Comparison of ENCODE assay signal across 11 cellular contexts in the genomic region with DNA sequence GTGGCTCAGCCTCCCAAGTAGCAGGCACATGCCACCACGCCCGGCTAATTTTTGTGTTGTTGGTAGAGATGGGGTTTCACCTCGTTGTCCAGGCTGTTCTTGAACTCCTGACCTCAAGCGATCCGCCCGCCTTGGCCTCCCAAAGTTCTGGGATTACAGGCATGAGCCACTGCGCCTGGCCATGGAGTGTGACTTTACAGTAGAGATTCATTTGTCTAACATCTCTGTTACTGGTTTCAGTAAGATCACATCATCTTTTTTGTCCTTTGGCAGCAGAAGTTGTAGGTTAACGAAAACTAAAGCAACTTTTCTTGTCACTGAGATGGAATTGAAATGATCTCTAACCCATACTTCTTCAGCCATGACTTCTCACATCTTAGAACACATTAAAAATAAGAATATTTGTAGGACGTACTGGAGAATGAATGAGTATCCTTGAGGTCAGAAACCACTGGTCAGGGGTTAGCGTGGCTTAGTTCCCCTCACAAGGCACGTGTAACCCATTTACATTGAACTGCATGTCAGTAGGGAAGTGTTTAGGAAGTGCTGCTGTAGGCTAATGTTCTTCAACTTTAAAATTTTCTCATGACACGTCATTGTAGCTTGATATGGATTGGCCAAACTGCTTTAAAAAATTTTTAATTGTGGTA.
A peak's percentile ranks its signal among the peaks of the same experiment; 100 is the strongest.
DNase-seq lines count a peak whose midpoint lies in the region; ATAC-seq, FAIRE-seq and TF ChIP-seq lines count a peak whose summit lies in the region.
"Had no signal": no experiment of that assay in that cellular context is flagged by ENCODE, and none has a peak within 500 bp of the region (broad histone marks: within the 10 kb centered on the region; RNA-seq: fewer than 3 reads in every experiment).

No MANE protein-coding gene starts in this region.

- CTCF ChIA-PET in GM10248 (lab: Yijun Ruan, JAX): interaction anchor here (2.4 kb wide), 1 partner anchor 13 kb away, joined by 11 read pairs; no protein-coding TSS in a partner anchor

- peaks cover 37% of the 10 kb centered on the region for H3K4me1 Mint-ChIP-seq in astrocyte (ENCODE audit: low read depth, unreplicated experiment)
- peaks cover 7% of the 10 kb centered on the region for H3K4me1 Mint-ChIP-seq in activated T-helper 2 cell treated with anti-CD3 and anti-CD28 coated beads, Interferon-gamma antibody, Interleukin-2, Interleukin-4, amounts not matched to agents 10 μg/mL and 5 μg/mL and 100 μg/mL, durations not matched to agents 14 hours and 24 hours and 36 hours (ENCODE audit: low read depth)

- no peaks in the 10 kb centered on the region for H3K9me3 ChIP-seq in astrocyte (ENCODE audit: insufficient read depth, low read depth, low read length)

- POLR2A ChIA-PET in GM10248 (lab: Yijun Ruan, JAX): no interaction called here

- peak; percentile 20 for ATAC-seq in HG03025 (IDR thresholded peaks at IDR 0.05; ENCODE audit: low FRiP score, unreplicated experiment)

- H3K27ac Mint-ChIP-seq in astrocyte (ENCODE audit: unreplicated experiment): peak overlapping the region; percentile 43
- H3K27ac Mint-ChIP-seq in activated T-helper 2 cell treated with anti-CD3 and anti-CD28 coated beads, Interferon-gamma antibody, Interleukin-2, Interleukin-4, amounts not matched to agents 10 μg/mL and 5 μg/mL and 100 μg/mL, durations not matched to agents 14 hours and 24 hours and 36 hours: no peak overlapping the region
- H3K27ac Mint-ChIP-seq: dendritic cell treated with granulocyte-macrophage colony-stimulating factor and Interleukin-4, amounts not matched to agents 40 ng/mL and 50 ng/mL, for 4 days had no signal

- no peak overlapping the region for H3K4me3 Mint-ChIP-seq in astrocyte (ENCODE audit: unreplicated experiment)
- no peak overlapping the region for H3K4me3 Mint-ChIP-seq in activated T-helper 2 cell treated with anti-CD3 and anti-CD28 coated beads, Interferon-gamma antibody, Interleukin-2, Interleukin-4, amounts not matched to agents 10 μg/mL and 5 μg/mL and 100 μg/mL, durations not matched to agents 14 hours and 24 hours and 36 hours (ENCODE audit: low read depth)
- H3K4me3 Mint-ChIP-seq: dendritic cell treated with granulocyte-macrophage colony-stimulating factor and Interleukin-4, amounts not matched to agents 40 ng/mL and 50 ng/mL, for 4 days had no signal

- DNase-seq in GM10248 (ENCODE audit: extremely low spot score) (peak; percentile 18), GM20000 (ENCODE audit: low spot score) (peak; percentile 25), astrocyte (ENCODE audit: low read depth) (no peak), urothelium cell line (ENCODE audit: low spot score) (no peak), hippocampal formation (lab: John Stamatoyannopoulos, UW) (no peak), NCI-H2029 treated with DMSO at 0.1 percent for 48 hours (lab: John Stamatoyannopoulos, UW) (no peak)
- no peak for DNase-seq in activated T-helper 2 cell treated with anti-CD3 and anti-CD28 coated beads, Interferon-gamma antibody, Interleukin-2, Interleukin-4, amounts not matched to agents 10 μg/mL and 5 μg/mL and 100 μg/mL, durations not matched to agents 14 hours and 24 hours and 36 hours (ENCODE audit: low spot score)
- DNase-seq: activated CD8-positive, alpha-beta memory T cell treated with anti-CD3 and anti-CD28 coated beads, Interleukin-2, amount 50 U/mL, for 48 hours had no signal

- H3K9me3 Mint-ChIP-seq in astrocyte (ENCODE audit: unreplicated experiment): peaks cover 4% of the 10 kb centered on the region
- H3K9me3 Mint-ChIP-seq in activated T-helper 2 cell treated with anti-CD3 and anti-CD28 coated beads, Interferon-gamma antibody, Interleukin-2, Interleukin-4, amounts not matched to agents 10 μg/mL and 5 μg/mL and 100 μg/mL, durations not matched to agents 14 hours and 24 hours and 36 hours: no peaks in the 10 kb centered on the region
- H3K9me3 Mint-ChIP-seq: dendritic cell treated with granulocyte-macrophage colony-stimulating factor and Interleukin-4, amounts not matched to agents 40 ng/mL and 50 ng/mL, for 4 days had no signal

- peaks cover 8% of the 10 kb centered on the region for H3K36me3 Mint-ChIP-seq in astrocyte (ENCODE audit: low read depth, unreplicated experiment)
- peaks cover 3% of the 10 kb centered on the region for H3K36me3 Mint-ChIP-seq in activated T-helper 2 cell treated with anti-CD3 and anti-CD28 coated beads, Interferon-gamma antibody, Interleukin-2, Interleukin-4, amounts not matched to agents 10 μg/mL and 5 μg/mL and 100 μg/mL, durations not matched to agents 14 hours and 24 hours and 36 hours (ENCODE audit: low read depth)

- TF ChIP-seq CTCF in GM10248 (IDR thresholded peaks at IDR 0.05; ENCODE audit: control extremely low read depth, extremely low read depth, low read depth, missing control alignments) (no peak), GM20000 (IDR thresholded peaks at IDR 0.05; ENCODE audit: extremely low read depth, missing control alignments) (no peak), astrocyte (IDR thresholded peaks at IDR 0.05; ENCODE audit: insufficient read depth, low read depth, low read length) (no peak)

- no peak overlapping the region for H3K9ac ChIP-seq in astrocyte (ENCODE audit: low read length)
- H3K9ac ChIP-seq: parathyroid adenoma had no signal

- FAIRE-seq in astrocyte (lab: Jason Lieb, UNC) (no peak), urothelium cell line (lab: Jason Lieb, UNC) (no peak)

- H3K4me3 ChIP-seq in astrocyte (ENCODE audit: insufficient read depth, low read depth, low read length): no peak overlapping the region

- no peaks in the 10 kb centered on the region for H3K27me3 ChIP-seq in astrocyte (ENCODE audit: insufficient read depth, low read length)

- no peak overlapping the region for H3K4me2 ChIP-seq in astrocyte (ENCODE audit: low read length)

- peaks cover 23% of the 10 kb centered on the region for H3K79me2 ChIP-seq in astrocyte (ENCODE audit: insufficient read depth, low read length)

- H3K36me3 ChIP-seq in astrocyte (ENCODE audit: insufficient read depth, low read length): no peaks in the 10 kb centered on the region

- H3K4me1 ChIP-seq in astrocyte (ENCODE audit: insufficient read depth, low read length): peaks cover 15% of the 10 kb centered on the region
- H3K4me1 ChIP-seq: parathyroid adenoma had no signal

- H3K27ac ChIP-seq in astrocyte (ENCODE audit: low read depth, low read length): peak overlapping the region; percentile 87
- H3K27ac ChIP-seq: parathyroid adenoma had no signal

- no peak overlapping the region for H2AFZ ChIP-seq in astrocyte (ENCODE audit: low read depth, low read length)
- H2AFZ ChIP-seq: parathyroid adenoma had no signal

- peaks cover 6% of the 10 kb centered on the region for H4K20me1 ChIP-seq in astrocyte (ENCODE audit: insufficient read depth, low read length)

- intact Hi-C loops in activated T-helper 2 cell treated with anti-CD3 and anti-CD28 coated beads, Interferon-gamma antibody, Interleukin-2, Interleukin-4, amounts not matched to agents 10 μg/mL and 5 μg/mL and 100 μg/mL, durations not matched to agents 14 hours and 24 hours and 36 hours (cut with micrococcal nuclease): no loop called here

- H3K27me3 Mint-ChIP-seq in astrocyte (ENCODE audit: low read depth, unreplicated experiment): no peaks in the 10 kb centered on the region
- no peaks in the 10 kb centered on the region for H3K27me3 Mint-ChIP-seq in activated T-helper 2 cell treated with anti-CD3 and anti-CD28 coated beads, Interferon-gamma antibody, Interleukin-2, Interleukin-4, amounts not matched to agents 10 μg/mL and 5 μg/mL and 100 μg/mL, durations not matched to agents 14 hours and 24 hours and 36 hours (ENCODE audit: low read depth)
- H3K27me3 Mint-ChIP-seq: dendritic cell treated with granulocyte-macrophage colony-stimulating factor and Interleukin-4, amounts not matched to agents 40 ng/mL and 50 ng/mL, for 4 days had no signal

Comparison
In these comparisons a context has a peak if more than half of its experiments do, and no peak if none do; other contexts are left out.
1. DNase-seq: peak in GM10248 (single experiment) and GM20000 (single experiment); none in astrocyte (single experiment), urothelium cell line (single experiment), hippocampal formation (0 of 2), activated T-helper 2 cell treated with anti-CD3 and anti-CD28 coated beads, Interferon-gamma antibody, Interleukin-2, Interleukin-4, amounts not matched to agents 10 μg/mL and 5 μg/mL and 100 μg/mL, durations not matched to agents 14 hours and 24 hours and 36 hours (single experiment) and NCI-H2029 treated with DMSO at 0.1 percent for 48 hours (single experiment).